Comparison of ENCODE assay signal across 18 cellular contexts in genomic region chr11:76617553-76618265, GRCh38. TPM values are rescaled to one million over a fixed set of nuclear protein-coding genes. Genes with fewer than 3 reads are reported as not detected.
DNase-seq lines count a peak whose midpoint lies in the region; FAIRE-seq and TF ChIP-seq lines count a peak whose summit lies in the region.
"Had no signal": no experiment of that assay in that cellular context is flagged by ENCODE, and none has a peak within 500 bp of the region (broad histone marks: within the 10 kb centered on the region; RNA-seq: fewer than 3 reads in every experiment).

No MANE protein-coding gene starts in this region.

- peaks cover 5% of the 10 kb centered on the region for H3K4me1 Mint-ChIP-seq in astrocyte (ENCODE audit: low read depth, unreplicated experiment)
- H3K4me1 Mint-ChIP-seq in activated CD4-positive, alpha-beta memory T cell treated with anti-CD3 and anti-CD28 coated beads, Interleukin-2, amount 10 ng/mL, durations not matched to agents 7 days and 5 days = no peaks in the 10 kb centered on the region
- H3K4me1 Mint-ChIP-seq: activated naive CD4-positive, alpha-beta T cell treated with anti-CD3 and anti-CD28 coated beads, Interleukin-2, amount 50 U/mL, for 24 hours; natural killer cell had no signal

- H3K36me3 ChIP-seq in astrocyte (ENCODE audit: insufficient read depth, low read length) (no peaks in the 10 kb centered on the region), transverse colon (no peaks in the 10 kb centered on the region)
- H3K36me3 ChIP-seq: Peyer's patch, prostate gland had no signal

- H3K4me2 ChIP-seq in astrocyte (ENCODE audit: low read length) = no peak overlapping the region

- WGBS in transverse colon (ENCODE audit: low coverage in 1 of 2), 2 donors = 88 to 100% methylated on average over 1 to 7 of the region's 7 CpGs

- H3K36me3 Mint-ChIP-seq in astrocyte (ENCODE audit: low read depth, unreplicated experiment) = no peaks in the 10 kb centered on the region
- no peaks in the 10 kb centered on the region for H3K36me3 Mint-ChIP-seq in activated CD4-positive, alpha-beta memory T cell treated with anti-CD3 and anti-CD28 coated beads, Interleukin-2, amount 10 ng/mL, durations not matched to agents 7 days and 5 days (ENCODE audit: low read depth)
- H3K36me3 Mint-ChIP-seq: activated naive CD4-positive, alpha-beta T cell treated with anti-CD3 and anti-CD28 coated beads, Interleukin-2, amount 50 U/mL, for 24 hours; natural killer cell had no signal

- H3K9me3 ChIP-seq in astrocyte (ENCODE audit: insufficient read depth, low read depth, low read length) = no peaks in the 10 kb centered on the region
- no peaks in the 10 kb centered on the region for H3K9me3 ChIP-seq in transverse colon
- H3K9me3 ChIP-seq: Peyer's patch, prostate gland had no signal

- H3K9ac ChIP-seq in astrocyte (ENCODE audit: low read length) = no peak overlapping the region

- no peak for TF ChIP-seq EP300 in transverse colon (IDR thresholded peaks at IDR 0.05; ENCODE audit: low read depth)

- H3K4me3 Mint-ChIP-seq in astrocyte (ENCODE audit: unreplicated experiment) = no peak overlapping the region
- no peak overlapping the region for H3K4me3 Mint-ChIP-seq in activated CD4-positive, alpha-beta memory T cell treated with anti-CD3 and anti-CD28 coated beads, Interleukin-2, amount 10 ng/mL, durations not matched to agents 7 days and 5 days
- H3K4me3 Mint-ChIP-seq: activated naive CD4-positive, alpha-beta T cell treated with anti-CD3 and anti-CD28 coated beads, Interleukin-2, amount 50 U/mL, for 24 hours; natural killer cell; stimulated activated naive CD8-positive, alpha-beta T cell treated with anti-CD3 and anti-CD28 coated beads, Interleukin-15, Interleukin-2, amounts not matched to agents 100 ng/mL and 50 ng/mL, for 24 hours had no signal

- in situ Hi-C loops in transverse colon (cut with MboI; ENCODE audit: low pct_ligation_motif_present in 1 of 4, low pct_unique_long_range_greater_than_20kb in 1 of 4, low sequenced_read_pairs in 3 of 4) = no loop called here

- peaks cover 20% of the 10 kb centered on the region for H3K27me3 Mint-ChIP-seq in astrocyte (ENCODE audit: low read depth, unreplicated experiment)
- H3K27me3 Mint-ChIP-seq in activated CD4-positive, alpha-beta memory T cell treated with anti-CD3 and anti-CD28 coated beads, Interleukin-2, amount 10 ng/mL, durations not matched to agents 7 days and 5 days = peaks cover 13% of the 10 kb centered on the region

- TF ChIP-seq CTCF in astrocyte (IDR thresholded peaks at IDR 0.05; ENCODE audit: insufficient read depth, low read depth, low read length) (no peak), foreskin fibroblast (IDR thresholded peaks at IDR 0.05; ENCODE audit: low read depth, low read length) (no peak), retinal pigment epithelial cell (conservative IDR thresholded peaks at IDR 0.05; ENCODE audit: low read depth, low read length) (no peak), transverse colon (IDR thresholded peaks at IDR 0.05) (no peak)

- H3K4me3 ChIP-seq in astrocyte (ENCODE audit: insufficient read depth, low read depth, low read length) (no peak overlapping the region), foreskin fibroblast (ENCODE audit: low read depth in 1 of 2, low read length in 2 of 2) (no peak overlapping the region), retinal pigment epithelial cell (ENCODE audit: low read length) (no peak overlapping the region), transverse colon (no peak overlapping the region)
- H3K4me3 ChIP-seq: Peyer's patch, prostate gland had no signal

- no peak for TF ChIP-seq POLR2A in transverse colon (IDR thresholded peaks at IDR 0.05)

- H2AFZ ChIP-seq in astrocyte (ENCODE audit: low read depth, low read length) = no peak overlapping the region

- H3K9me3 Mint-ChIP-seq in astrocyte (ENCODE audit: unreplicated experiment) = peaks cover 11% of the 10 kb centered on the region
- H3K9me3 Mint-ChIP-seq in activated CD4-positive, alpha-beta memory T cell treated with anti-CD3 and anti-CD28 coated beads, Interleukin-2, amount 10 ng/mL, durations not matched to agents 7 days and 5 days = no peaks in the 10 kb centered on the region
- H3K9me3 Mint-ChIP-seq: activated naive CD4-positive, alpha-beta T cell treated with anti-CD3 and anti-CD28 coated beads, Interleukin-2, amount 50 U/mL, for 24 hours; natural killer cell; stimulated activated naive CD8-positive, alpha-beta T cell treated with anti-CD3 and anti-CD28 coated beads, Interleukin-15, Interleukin-2, amounts not matched to agents 100 ng/mL and 50 ng/mL, for 24 hours had no signal

- DNase-seq in AG20443 (ENCODE audit: low spot score) (peak; percentile 79), astrocyte (ENCODE audit: low read depth) (peak; percentile 81), foreskin fibroblast (peak; percentile 60 to 84), retinal pigment epithelial cell (ENCODE audit: low read depth) (peak; percentile 69), AG08396 (ENCODE audit: low spot score) (no peak), transverse colon (no peak), DMS53 (lab: John Stamatoyannopoulos, UW) (no peak)
- DNase-seq in activated CD4-positive, alpha-beta memory T cell treated with anti-CD3 and anti-CD28 coated beads, Interleukin-2, amount 10 ng/mL, durations not matched to agents 7 days and 5 days = no peak
- DNase-seq: ACHN; activated CD4-positive, alpha-beta T cell treated with anti-CD3 and anti-CD28 coated beads, Interleukin-2, amount 50 U/mL, for 4 hours; activated T-cell treated with anti-CD3 and anti-CD28 coated beads, Interleukin-2, amount 50 U/mL, for 1 hour; foreskin melanocyte; natural killer cell; SW 1271 had no signal

- H4K20me1 ChIP-seq in astrocyte (ENCODE audit: insufficient read depth, low read length) = no peaks in the 10 kb centered on the region

- H3K27me3 ChIP-seq in astrocyte (ENCODE audit: insufficient read depth, low read length) (no peaks in the 10 kb centered on the region), transverse colon (no peaks in the 10 kb centered on the region)
- H3K27me3 ChIP-seq: Peyer's patch had no signal

- POLR2A ChIA-PET in activated CD4-positive, alpha-beta memory T cell treated with anti-CD3 and anti-CD28 coated beads, Interleukin-2, amount 10 ng/mL, durations not matched to agents 7 days and 5 days (lab: Charles Lee) = no interaction called here

- H3K27ac ChIP-seq in astrocyte (ENCODE audit: low read depth, low read length) (no peak overlapping the region), transverse colon (no peak overlapping the region)
- H3K27ac ChIP-seq: Peyer's patch, prostate gland had no signal

- H3K79me2 ChIP-seq in astrocyte (ENCODE audit: insufficient read depth, low read length) = no peaks in the 10 kb centered on the region

- intact Hi-C loops in transverse colon (cut with DNase I; ENCODE audit: low total_unique reads) = no loop called here

- peak overlapping the region; percentile 26 for H3K27ac Mint-ChIP-seq in astrocyte (ENCODE audit: unreplicated experiment)
- no peak overlapping the region for H3K27ac Mint-ChIP-seq in activated CD4-positive, alpha-beta memory T cell treated with anti-CD3 and anti-CD28 coated beads, Interleukin-2, amount 10 ng/mL, durations not matched to agents 7 days and 5 days
- H3K27ac Mint-ChIP-seq: activated naive CD4-positive, alpha-beta T cell treated with anti-CD3 and anti-CD28 coated beads, Interleukin-2, amount 50 U/mL, for 24 hours; natural killer cell; stimulated activated naive CD8-positive, alpha-beta T cell treated with anti-CD3 and anti-CD28 coated beads, Interleukin-15, Interleukin-2, amounts not matched to agents 100 ng/mL and 50 ng/mL, for 24 hours had no signal

- no peak for FAIRE-seq in astrocyte (lab: Jason Lieb, UNC)

- CTCF ChIA-PET in activated CD4-positive, alpha-beta memory T cell treated with anti-CD3 and anti-CD28 coated beads, Interleukin-2, amount 10 ng/mL, durations not matched to agents 7 days and 5 days (lab: Charles Lee) = no interaction called here

- peaks cover 22% of the 10 kb centered on the region for H3K4me1 ChIP-seq in astrocyte (ENCODE audit: insufficient read depth, low read length)
- H3K4me1 ChIP-seq in transverse colon = peaks cover 0 to 17% (median 11%) of the 10 kb centered on the region in 4 donors
- H3K4me1 ChIP-seq: Peyer's patch, prostate gland had no signal

RNA-seq across cellular contexts. Expression of gene LRRC32, which starts 52.8 kb away (rescaled TPM):
- 24.4 and 43.7 TPM in 2 replicates for total RNA-seq in astrocyte
- 1 to 10 TPM; 7.1 to 7.4 TPM for total RNA-seq in activated CD4-positive, alpha-beta memory T cell treated with anti-CD3 and anti-CD28 coated beads, Interleukin-2, amount 10 ng/mL, durations not matched to agents 7 days and 5 days
- 10 to 100 TPM in 1 of 4 donors, 1 to 10 TPM in 3; 5.1 to 11.5 (median 9.1) TPM for total RNA-seq in transverse colon

Comparison
In these comparisons a context has a peak if more than half of its experiments do, and no peak if none do; other contexts are left out.
1. DNase-seq: peak in AG20443 (single experiment), astrocyte (single experiment), foreskin fibroblast (2 of 2) and retinal pigment epithelial cell (single experiment); none in AG08396 (single experiment), activated CD4-positive, alpha-beta memory T cell treated with anti-CD3 and anti-CD28 coated beads, Interleukin-2, amount 10 ng/mL, durations not matched to agents 7 days and 5 days (single experiment), transverse colon (single experiment) and DMS53 (single experiment).